11 cellular contexts compared by ENCODE assay signal in genomic region chr1:7574121-7575040, GRCh38.
DNase-seq lines count a peak whose midpoint lies in the region; ATAC-seq and TF ChIP-seq lines count a peak whose summit lies in the region.
"Had no signal": no experiment of that assay in that cellular context is flagged by ENCODE, and none has a peak within 500 bp of the region (broad histone marks: within the 10 kb centered on the region; RNA-seq: fewer than 3 reads in every experiment).

No MANE protein-coding gene starts in this region.

- DNase-seq in G401 (ENCODE audit: low spot score) (peak; percentile 60), NCI-H2196 (lab: John Stamatoyannopoulos, UW; ENCODE audit: unreplicated experiment) (peak; percentile 79), posterior vena cava (ENCODE audit: low spot score) (peak; percentile 79), NAMALWA (ENCODE audit: low spot score) (no peak)
- DNase-seq in activated CD8-positive, alpha-beta memory T cell treated with anti-CD3 and anti-CD28 coated beads, Interleukin-2, amount 50 U/mL, for 48 hours: no peak
- DNase-seq: activated naive CD4-positive, alpha-beta T cell; BE2C; foreskin fibroblast had no signal

- H3K4me3 ChIP-seq in gastroesophageal sphincter: no peak overlapping the region

- in situ Hi-C loops in G401 (cut with HindIII; ENCODE audit: low sequenced_read_pairs): no loop called here

- no peak for TF ChIP-seq EP300 in gastroesophageal sphincter (IDR thresholded peaks at IDR 0.05)

- intact Hi-C loops in posterior vena cava (cut with DNase I): no loop called here

- no peak for TF ChIP-seq POLR2A in gastroesophageal sphincter (IDR thresholded peaks at IDR 0.05)
- TF ChIP-seq POLR2A in GM18505 (IDR thresholded peaks at IDR 0.05; ENCODE audit: borderline replicate concordance, extremely low read depth, insufficient read depth, insufficient read length): no peak

- H3K36me3 ChIP-seq in gastroesophageal sphincter: no peaks in the 10 kb centered on the region
- H3K36me3 ChIP-seq: BE2C had no signal

- H3K4me1 ChIP-seq in gastroesophageal sphincter: peaks cover 0 to 14% (median 6%) of the 10 kb centered on the region in 3 donors

- 40 to 50% methylated on average over 3 to 8 of the region's 26 CpGs for WGBS in gastroesophageal sphincter (ENCODE audit: low coverage in 1 of 2), 2 donors

- no peaks in the 10 kb centered on the region for H3K9me3 ChIP-seq in gastroesophageal sphincter
- H3K9me3 ChIP-seq: BE2C had no signal

- no peak for TF ChIP-seq CTCF in gastroesophageal sphincter (IDR thresholded peaks at IDR 0.05)

- no peaks in the 10 kb centered on the region for H3K27me3 ChIP-seq in gastroesophageal sphincter
- H3K27me3 ChIP-seq: BE2C had no signal

- ATAC-seq in gastroesophageal sphincter (peak; percentile 68), HG02571 (IDR thresholded peaks at IDR 0.05; ENCODE audit: unreplicated experiment) (no peak), GM18505 (IDR thresholded peaks at IDR 0.05; ENCODE audit: unreplicated experiment) (no peak)

- H3K27ac ChIP-seq in gastroesophageal sphincter: no peak overlapping the region

Comparison
In these comparisons a context has a peak if more than half of its experiments do, and no peak if none do; other contexts are left out.
1. DNase-seq: peak in G401 (single experiment), NCI-H2196 (single experiment) and posterior vena cava (single experiment); none in activated CD8-positive, alpha-beta memory T cell treated with anti-CD3 and anti-CD28 coated beads, Interleukin-2, amount 50 U/mL, for 48 hours (single experiment) and NAMALWA (single experiment).